ENCODE assay signal across 23 cellular contexts in the genomic region with DNA sequence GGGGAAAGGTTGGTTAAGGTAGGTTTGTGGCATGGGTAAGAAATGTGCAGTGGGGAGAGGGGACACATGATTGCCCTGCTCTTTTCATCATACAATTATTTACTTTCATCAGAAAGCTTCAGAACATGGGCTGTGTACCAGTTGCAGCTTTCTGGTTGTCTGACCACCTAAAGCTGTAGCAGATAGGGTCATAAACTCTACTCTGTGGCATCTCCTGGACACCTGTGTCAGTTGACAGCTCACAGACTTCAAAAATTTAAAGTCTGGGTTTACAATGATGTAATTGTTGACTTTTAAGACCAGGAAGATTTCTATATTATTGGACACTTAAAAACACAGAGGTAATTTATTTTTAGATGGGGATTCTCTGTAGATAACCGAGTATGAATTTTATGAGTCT.
"Had no signal": no experiment of that assay in that cellular context is flagged by ENCODE, and none has a peak within 500 bp of the region (broad histone marks: within the 10 kb centered on the region; RNA-seq: fewer than 3 reads in every experiment).

No MANE protein-coding gene starts in this region.

- H3K79me2 ChIP-seq: hepatocyte had no signal

- H3K27me3 ChIP-seq: esophagus muscularis mucosa, gastroesophageal sphincter, hepatocyte, neutrophil, right lobe of liver, spleen, stomach, transverse colon had no signal

- H3K9me3 ChIP-seq: esophagus muscularis mucosa, gastroesophageal sphincter, neutrophil, psoas muscle, right lobe of liver, spleen, stomach, thoracic aorta, transverse colon had no signal

- DNase-seq: effector memory CD8-positive, alpha-beta T cell; foreskin fibroblast; kidney; left cardiac atrium; naive thymus-derived CD4-positive, alpha-beta T cell; psoas muscle; retina; right lobe of liver; spleen; stimulated activated CD4-positive, alpha-beta T cell treated with anti-CD3 and anti-CD28 coated beads, Interleukin-15, amount 100 ng/mL, for 24 hours; stimulated activated CD4-positive, alpha-beta T cell treated with anti-CD3 and anti-CD28 coated beads, Interleukin-1b, Interleukin-23, amount 100 ng/mL, for 48 hours; stimulated activated CD4-positive, alpha-beta T cell treated with anti-CD3 and anti-CD28 coated beads, Interleukin-4, amount 100 ng/mL, for 4 hours; stimulated activated naive CD4-positive, alpha-beta T cell; stomach; substantia nigra; transverse colon had no signal

- H3K36me3 ChIP-seq: esophagus muscularis mucosa, gastroesophageal sphincter, neutrophil, right lobe of liver, spleen, stomach, thoracic aorta, transverse colon had no signal

- H3K4me2 ChIP-seq: hepatocyte had no signal

- H3K27me3 Mint-ChIP-seq: dendritic cell treated with granulocyte-macrophage colony-stimulating factor and Interleukin-4, amounts not matched to agents 40 ng/mL and 50 ng/mL, for 4 days; effector memory CD8-positive, alpha-beta T cell; naive thymus-derived CD4-positive, alpha-beta T cell had no signal

- H3K27ac Mint-ChIP-seq: dendritic cell treated with granulocyte-macrophage colony-stimulating factor and Interleukin-4, amounts not matched to agents 40 ng/mL and 50 ng/mL, for 4 days; effector memory CD8-positive, alpha-beta T cell; naive thymus-derived CD4-positive, alpha-beta T cell had no signal

- ATAC-seq: effector memory CD8-positive, alpha-beta T cell; gastroesophageal sphincter; naive thymus-derived CD4-positive, alpha-beta T cell; psoas muscle; right lobe of liver had no signal

- H3K4me1 ChIP-seq: esophagus muscularis mucosa, gastroesophageal sphincter, psoas muscle, right lobe of liver, stomach, transverse colon had no signal

- H2AFZ ChIP-seq: hepatocyte had no signal

- H3K36me3 Mint-ChIP-seq: naive thymus-derived CD4-positive, alpha-beta T cell had no signal

- H3K27ac ChIP-seq: epithelial cell of prostate, esophagus muscularis mucosa, gastroesophageal sphincter, hepatocyte, neutrophil, psoas muscle, right lobe of liver, spleen, stomach, thoracic aorta, transverse colon had no signal

- H3K4me3 Mint-ChIP-seq: dendritic cell treated with granulocyte-macrophage colony-stimulating factor and Interleukin-4, amounts not matched to agents 40 ng/mL and 50 ng/mL, for 4 days; effector memory CD8-positive, alpha-beta T cell; naive thymus-derived CD4-positive, alpha-beta T cell had no signal

- H3K4me3 ChIP-seq: esophagus muscularis mucosa, gastroesophageal sphincter, hepatocyte, psoas muscle, right lobe of liver, spleen, stomach, thoracic aorta, transverse colon had no signal
